In the genomic region with DNA sequence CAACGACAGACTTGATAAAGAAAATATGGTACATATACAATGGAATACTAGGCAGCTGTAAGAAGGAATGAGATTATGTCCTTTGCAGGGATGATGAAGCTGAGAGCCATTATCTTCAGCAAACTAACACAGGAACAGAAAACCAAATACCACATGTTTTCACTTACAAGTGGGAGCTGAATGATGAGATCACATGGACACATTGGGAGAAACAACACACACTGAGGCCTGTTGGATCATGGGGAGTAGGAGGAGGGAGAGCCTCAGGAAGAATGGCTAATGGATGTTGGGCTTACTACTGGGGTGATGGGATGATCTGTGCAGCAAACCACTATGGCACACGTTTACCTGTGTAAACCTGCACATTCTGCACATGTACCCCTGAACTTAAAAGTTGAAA, we compare ENCODE assay signal across 18 cellular contexts.
"Had no signal": no experiment of that assay in that cellular context is flagged by ENCODE, and none has a peak within 500 bp of the region (broad histone marks: within the 10 kb centered on the region; RNA-seq: fewer than 3 reads in every experiment).

No MANE protein-coding gene starts in this region.

- H3K27ac ChIP-seq: cardiac muscle cell, esophagus muscularis mucosa, neutrophil, parathyroid adenoma, right lobe of liver, suprapubic skin had no signal

- H3K9me3 ChIP-seq: esophagus muscularis mucosa, neutrophil, right lobe of liver, suprapubic skin had no signal

- H3K27ac Mint-ChIP-seq: dendritic cell treated with granulocyte-macrophage colony-stimulating factor and Interleukin-4, amounts not matched to agents 40 ng/mL and 50 ng/mL, for 4 days; stimulated activated naive CD8-positive, alpha-beta T cell treated with anti-CD3 and anti-CD28 coated beads, Interleukin-15, amount 100 ng/mL, for 72 hours had no signal

- H3K27me3 Mint-ChIP-seq: naive thymus-derived CD8-positive, alpha-beta T cell; stimulated activated naive CD8-positive, alpha-beta T cell treated with anti-CD3 and anti-CD28 coated beads, Interleukin-15, amount 100 ng/mL, for 72 hours; T-cell had no signal

- H3K27me3 ChIP-seq: cardiac muscle cell, esophagus muscularis mucosa, neutrophil, right lobe of liver, suprapubic skin had no signal

- H3K9me3 Mint-ChIP-seq: dendritic cell treated with granulocyte-macrophage colony-stimulating factor and Interleukin-4, amounts not matched to agents 40 ng/mL and 50 ng/mL, for 4 days; naive thymus-derived CD8-positive, alpha-beta T cell; T-cell had no signal

- H3K79me2 ChIP-seq: parathyroid adenoma had no signal

- H3K4me3 Mint-ChIP-seq: dendritic cell treated with granulocyte-macrophage colony-stimulating factor and Interleukin-4, amounts not matched to agents 40 ng/mL and 50 ng/mL, for 4 days; T-cell had no signal

- H3K4me3 ChIP-seq: cardiac muscle cell, esophagus muscularis mucosa, right lobe of liver, suprapubic skin had no signal

- H3K36me3 Mint-ChIP-seq: naive thymus-derived CD8-positive, alpha-beta T cell; T-cell had no signal

- ATAC-seq: T-cell had no signal

- H2AFZ ChIP-seq: parathyroid adenoma had no signal

- DNase-seq: activated CD4-positive, alpha-beta T cell treated with anti-CD3 and anti-CD28 coated beads for 48 hours; activated CD4-positive, CD25-positive, alpha-beta regulatory T cell; activated gamma-delta T cell treated with Interleukin-2 at 50 U/mL for 16 hours; effector CD8-positive, alpha-beta T cell; right lobe of liver; stimulated activated CD4-positive, alpha-beta T cell treated with anti-CD3 and anti-CD28 coated beads, Interleukin-15, amount 100 ng/mL, for 24 hours; stimulated activated CD4-positive, alpha-beta T cell treated with anti-CD3 and anti-CD28 coated beads, Interleukin-2, amount 100 ng/mL, for 48 hours; T-cell; T1000; trophoblast cell had no signal

- H3K9ac ChIP-seq: parathyroid adenoma had no signal

- H3K36me3 ChIP-seq: cardiac muscle cell, esophagus muscularis mucosa, neutrophil, right lobe of liver, suprapubic skin had no signal

- H3K4me1 ChIP-seq: parathyroid adenoma, right lobe of liver, suprapubic skin had no signal
